Comparison of ENCODE assay signal across 8 cellular contexts in the genomic region with DNA sequence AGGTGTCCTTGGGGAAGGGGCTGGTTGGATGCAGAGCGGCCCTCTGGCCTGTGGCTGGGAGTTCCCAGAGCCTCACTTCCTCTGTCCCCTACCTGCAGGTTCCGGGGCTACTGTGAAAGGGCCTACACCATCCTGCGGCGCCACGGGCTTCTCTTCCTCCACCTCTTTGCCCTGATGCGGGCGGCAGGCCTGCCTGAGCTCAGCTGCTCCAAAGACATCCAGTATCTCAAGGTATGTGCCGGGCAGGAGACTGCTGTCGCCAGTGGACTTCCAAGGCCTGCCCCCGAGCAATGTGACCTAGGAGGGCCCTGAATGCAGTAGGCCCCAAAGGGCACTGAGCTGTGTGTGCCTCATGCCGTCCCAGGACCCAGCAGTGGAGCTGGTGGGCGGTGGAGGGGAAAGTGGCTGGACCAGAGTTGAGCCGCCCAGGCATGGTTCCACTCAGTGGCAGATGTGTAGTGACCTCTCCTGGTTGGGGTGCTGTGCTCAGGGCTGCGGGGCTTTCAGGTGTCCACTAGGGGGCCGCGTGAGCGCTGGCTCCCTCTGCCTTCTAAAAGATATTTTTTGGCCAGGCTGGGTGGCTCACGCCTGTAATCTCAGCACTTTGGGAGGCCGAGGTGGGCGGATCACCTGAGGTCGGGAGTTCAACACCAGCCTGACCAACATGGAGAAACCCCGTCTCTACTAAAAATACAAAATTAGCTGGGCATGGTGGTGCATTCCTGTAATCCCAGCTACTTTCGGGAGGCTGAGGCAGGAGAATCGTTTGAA.
DNase-seq lines count a peak whose midpoint lies in the region; ATAC-seq and TF ChIP-seq lines count a peak whose summit lies in the region.

No MANE protein-coding gene starts in this region.

- POLR2A ChIA-PET in CD4-positive, alpha-beta T cell (lab: Charles Lee) = interaction anchor here (0.8 to 2.9 kb wide), 3 partner anchors 38 to 96 kb away, joined by 3 to 14 read pairs (median 6); a partner anchor contains a TSS
- POLR2A ChIA-PET in activated CD4-positive, alpha-beta T cell treated with anti-CD3 and anti-CD28 coated beads for 36 hours (lab: Charles Lee) = no interaction called here

- WGBS in stomach, 5 donors = 68 to 84% (median 72%) methylated on average over 17 to 24 of the region's 24 CpGs

- H3K36me3 Mint-ChIP-seq in CD4-positive, alpha-beta T cell (ENCODE audit: low read depth) = peaks cover 85% of the 10 kb centered on the region
- peaks cover 54% of the 10 kb centered on the region for H3K36me3 Mint-ChIP-seq in GM23338 (ENCODE audit: low read depth)
- peaks cover 84% of the 10 kb centered on the region for H3K36me3 Mint-ChIP-seq in activated CD4-positive, alpha-beta T cell treated with anti-CD3 and anti-CD28 coated beads for 36 hours (ENCODE audit: low read depth)

- no peaks in the 10 kb centered on the region for H3K9me2 ChIP-seq in GM23338 (ENCODE audit: insufficient read depth)

- peak; percentile 92 for TF ChIP-seq CTCF in CD4-positive, alpha-beta T cell (IDR thresholded peaks at IDR 0.05)
- TF ChIP-seq CTCF in GM23338 (conservative IDR thresholded peaks at IDR 0.05; ENCODE audit: low read depth in 2 of 2) (peak; percentile 86 to 99), coronary artery (IDR thresholded peaks at IDR 0.05) (peak; percentile 68), stomach (IDR thresholded peaks at IDR 0.05) (peak in 5 of 7 experiments; percentile 53 to 77 (median 72))

- H4K20me1 ChIP-seq in GM23338 (replicated peaks; ENCODE audit: insufficient read depth) = no peaks in the 10 kb centered on the region

- H3K4me2 ChIP-seq in GM23338 = no peak overlapping the region

- H3K27ac ChIP-seq in CD4-positive, alpha-beta T cell (ENCODE audit: low read depth, low read length) = no peak overlapping the region
- H3K27ac ChIP-seq in GM23338 (ENCODE audit: low read depth) = no peak overlapping the region; the same call in 1 of the 2 replicates
- no peak overlapping the region for H3K27ac ChIP-seq in coronary artery
- no peak overlapping the region for H3K27ac ChIP-seq in stomach

- intact Hi-C loops in CD4-positive, alpha-beta T cell (cut with DNase I, micrococcal nuclease) = loop anchor here (2.0 to 5.0 kb wide), 3 partner anchors 33 to 142 kb away; no protein-coding TSS in a partner anchor
- intact Hi-C loops in activated CD4-positive, alpha-beta T cell treated with anti-CD3 and anti-CD28 coated beads for 36 hours (cut with DNase I, micrococcal nuclease) = loop anchor here (1.0 to 5.0 kb wide), 2 partner anchors 23 to 38 kb away; no protein-coding TSS in a partner anchor
- intact Hi-C loops in stomach (cut with DNase I; ENCODE audit: low total_unique reads) = no loop called here

- H2AFZ ChIP-seq in GM23338 = no peak overlapping the region

- TF ChIP-seq EP300 in stomach (IDR thresholded peaks at IDR 0.05) = no peak

- peaks cover 58% of the 10 kb centered on the region for H3K4me1 Mint-ChIP-seq in CD4-positive, alpha-beta T cell (ENCODE audit: low read depth)
- H3K4me1 Mint-ChIP-seq in GM23338 = peaks cover 2% of the 10 kb centered on the region; the same call in 1 of the 3 replicates
- peaks cover 61% of the 10 kb centered on the region for H3K4me1 Mint-ChIP-seq in activated CD4-positive, alpha-beta T cell treated with anti-CD3 and anti-CD28 coated beads for 36 hours

- CTCF ChIA-PET in CD4-positive, alpha-beta T cell (lab: Charles Lee) = interaction anchor here (0.7 to 4.1 kb wide), 7 partner anchors 10 to 98 kb away, joined by 3 to 24 read pairs (median 4); a partner anchor contains a TSS
- CTCF ChIA-PET in activated CD4-positive, alpha-beta T cell treated with anti-CD3 and anti-CD28 coated beads for 36 hours (lab: Charles Lee) = interaction anchor here (0.7 to 2.9 kb wide), 6 partner anchors 9 to 99 kb away, joined by 3 to 13 read pairs (median 3); no protein-coding TSS in a partner anchor

- peak; percentile 52 to 77 (median 67) for DNase-seq in CD4-positive, alpha-beta T cell
- DNase-seq in GM23338 (ENCODE audit: low spot score) (peak; percentile 92), NCI-H2227 treated with DMSO at 0.1 percent for 48 hours (lab: John Stamatoyannopoulos, UW) (peak; percentile 1), coronary artery (ENCODE audit: low spot score) (no peak), medulla oblongata (ENCODE audit: extremely low spot score) (peak; percentile 19), stomach (peak; percentile 65)
- DNase-seq in activated CD4-positive, alpha-beta T cell treated with anti-CD3 and anti-CD28 coated beads for 36 hours = peak; percentile 84

- H3K4me3 ChIP-seq in GM23338 = no peak overlapping the region
- H3K4me3 ChIP-seq in coronary artery = no peak overlapping the region
- H3K4me3 ChIP-seq in stomach = no peak overlapping the region

- H3K4me1 ChIP-seq in GM23338 (ENCODE audit: insufficient read depth) = no peaks in the 10 kb centered on the region
- H3K4me1 ChIP-seq in stomach = peaks cover 0 to 12% (median 0%) of the 10 kb centered on the region in 4 donors

- no peaks in the 10 kb centered on the region for H3K9me3 ChIP-seq in CD4-positive, alpha-beta T cell (ENCODE audit: control insufficient read depth, low read length)
- H3K9me3 ChIP-seq in stomach = peaks cover 0 to 14% (median 7%) of the 10 kb centered on the region in 4 donors

- no peaks in the 10 kb centered on the region for H3K9me3 Mint-ChIP-seq in CD4-positive, alpha-beta T cell
- H3K9me3 Mint-ChIP-seq in GM23338 = peaks cover 10% of the 10 kb centered on the region; the same call in 2 of the 3 replicates
- H3K9me3 Mint-ChIP-seq in activated CD4-positive, alpha-beta T cell treated with anti-CD3 and anti-CD28 coated beads for 36 hours (ENCODE audit: low read depth) = peaks cover 9% of the 10 kb centered on the region

- peaks cover 11% of the 10 kb centered on the region for H3F3A ChIP-seq in GM23338 (replicated peaks; ENCODE audit: low read depth)

- H3K27me3 ChIP-seq in CD4-positive, alpha-beta T cell (ENCODE audit: control insufficient read depth, insufficient read depth, low read length) = no peaks in the 10 kb centered on the region
- H3K27me3 ChIP-seq in GM23338 (ENCODE audit: insufficient read depth) = no peaks in the 10 kb centered on the region
- no peaks in the 10 kb centered on the region for H3K27me3 ChIP-seq in stomach

- H3K4me3 Mint-ChIP-seq in CD4-positive, alpha-beta T cell = peak overlapping the region; percentile 35
- H3K4me3 Mint-ChIP-seq in GM23338 = no peak overlapping the region
- no peak overlapping the region for H3K4me3 Mint-ChIP-seq in activated CD4-positive, alpha-beta T cell treated with anti-CD3 and anti-CD28 coated beads for 36 hours

- H3K36me3 ChIP-seq in GM23338 (ENCODE audit: insufficient read depth) = peaks cover 3% of the 10 kb centered on the region; the same call in 1 of the 2 replicates
- H3K36me3 ChIP-seq in stomach = peaks cover 40 to 93% (median 88%) of the 10 kb centered on the region in 4 donors

- peak overlapping the region; percentile 84 for H3K27ac Mint-ChIP-seq in CD4-positive, alpha-beta T cell
- no peak overlapping the region for H3K27ac Mint-ChIP-seq in GM23338
- no peak overlapping the region for H3K27ac Mint-ChIP-seq in activated CD4-positive, alpha-beta T cell treated with anti-CD3 and anti-CD28 coated beads for 36 hours

- no peaks in the 10 kb centered on the region for H3K79me2 ChIP-seq in GM23338 (replicated peaks; ENCODE audit: insufficient read depth)

- ATAC-seq in CD4-positive, alpha-beta T cell (ENCODE audit: poor library complexity) = peak; percentile 50
- ATAC-seq in GM23338 (peak; percentile 73), HG03139 (IDR thresholded peaks at IDR 0.05; ENCODE audit: unreplicated experiment) (no peak)
- ATAC-seq in activated CD4-positive, alpha-beta T cell treated with anti-CD3 and anti-CD28 coated beads for 36 hours = peak; percentile 24

- H3K27me3 Mint-ChIP-seq in CD4-positive, alpha-beta T cell = no peaks in the 10 kb centered on the region
- H3K27me3 Mint-ChIP-seq in GM23338 (ENCODE audit: insufficient read depth, low read depth, poor library complexity) = peaks cover 11% of the 10 kb centered on the region
- no peaks in the 10 kb centered on the region for H3K27me3 Mint-ChIP-seq in activated CD4-positive, alpha-beta T cell treated with anti-CD3 and anti-CD28 coated beads for 36 hours

- no peak for TF ChIP-seq POLR2A in stomach (IDR thresholded peaks at IDR 0.05)

TF ChIP-seq in GM23338, 12 proteins besides CTCF, POLR2A, EP300 and RAD21:
- no peak for TF ChIP-seq CREB1 (CRISPR knock-in tag; IDR thresholded peaks at IDR 0.05; ENCODE audit: low read depth)
- no peak for TF ChIP-seq POLR2AphosphoS5 (IDR thresholded peaks at IDR 0.05; ENCODE audit: low read depth)
